In genomic region chr11:92087916-92088537, GRCh38 we compare ENCODE assay signal across 21 cellular contexts.
DNase-seq lines count a peak whose midpoint lies in the region; ATAC-seq, FAIRE-seq and TF ChIP-seq lines count a peak whose summit lies in the region.
"Had no signal": no experiment of that assay in that cellular context is flagged by ENCODE, and none has a peak within 500 bp of the region (broad histone marks: within the 10 kb centered on the region; RNA-seq: fewer than 3 reads in every experiment).

No MANE protein-coding gene starts in this region.

- no peaks in the 10 kb centered on the region for H3K9me3 ChIP-seq in A549
- H3K9me3 ChIP-seq in gastrocnemius medialis = no peaks in the 10 kb centered on the region

- ATAC-seq in A549 (no peak), foreskin keratinocyte (no peak), gastrocnemius medialis (no peak)
- ATAC-seq: HCT116 had no signal

- no peak overlapping the region for H3K4me3 ChIP-seq in A549
- H3K4me3 ChIP-seq in gastrocnemius medialis = no peak overlapping the region

- TF ChIP-seq EP300 in A549 (IDR thresholded peaks at IDR 0.05) = no peak

- H3K36me3 ChIP-seq in gastrocnemius medialis = no peaks in the 10 kb centered on the region

- no peaks in the 10 kb centered on the region for H3K27me3 ChIP-seq in foreskin keratinocyte
- no peaks in the 10 kb centered on the region for H3K27me3 ChIP-seq in gastrocnemius medialis

- no peak overlapping the region for H3K27ac ChIP-seq in A549
- peak overlapping the region; percentile 32 for H3K27ac ChIP-seq in angular gyrus (ENCODE audit: low read depth, low read length)
- H3K27ac ChIP-seq in foreskin keratinocyte = no peak overlapping the region
- H3K27ac ChIP-seq in gastrocnemius medialis = no peak overlapping the region
- H3K27ac ChIP-seq: HL-60 had no signal

- no peak for TF ChIP-seq RAD21 in A549 (conservative IDR thresholded peaks at IDR 0.05 in 1 of 2, IDR thresholded peaks at IDR 0.05 in 1 of 2)

- WGBS in A549 (ENCODE audit: missing lambda C conversion rate) = 30% methylated on average over 4 of the region's 4 CpGs

- H3K4me3 Mint-ChIP-seq in progenitor cell of endocrine pancreas (ENCODE audit: low read depth) = no peak overlapping the region
- H3K4me3 Mint-ChIP-seq: B cell; CD4-positive, alpha-beta T cell had no signal

- intact Hi-C loops in gastrocnemius medialis (cut with DNase I; ENCODE audit: low total_unique reads) = no loop called here

- TF ChIP-seq CTCF in A549 (IDR thresholded peaks at IDR 0.05) = no peak
- no peak for TF ChIP-seq CTCF in progenitor cell of endocrine pancreas (IDR thresholded peaks at IDR 0.05; ENCODE audit: unreplicated experiment)
- no peak for TF ChIP-seq CTCF in foreskin keratinocyte (conservative IDR thresholded peaks at IDR 0.05)
- no peak for TF ChIP-seq CTCF in gastrocnemius medialis (IDR thresholded peaks at IDR 0.05 in 4 of 5, conservative IDR thresholded peaks at IDR 0.05 in 1 of 5)

- no peak overlapping the region for H3K4me2 ChIP-seq in A549

- no peaks in the 10 kb centered on the region for H3K36me3 Mint-ChIP-seq in progenitor cell of endocrine pancreas (ENCODE audit: insufficient read depth)

- H3K27ac Mint-ChIP-seq in progenitor cell of endocrine pancreas = peak overlapping the region; percentile 14
- H3K27ac Mint-ChIP-seq: B cell; CD4-positive, alpha-beta T cell had no signal

- no peaks in the 10 kb centered on the region for H3K27me3 Mint-ChIP-seq in progenitor cell of endocrine pancreas
- H3K27me3 Mint-ChIP-seq: B cell; CD4-positive, alpha-beta T cell had no signal

- FAIRE-seq in A549 (lab: Jason Lieb, UNC) = no peak
- FAIRE-seq: G401.6, GM12891, GM19239, H54 had no signal

- H3K4me1 ChIP-seq in A549 (no peaks in the 10 kb centered on the region), foreskin keratinocyte (no peaks in the 10 kb centered on the region), gastrocnemius medialis (no peaks in the 10 kb centered on the region)

- no peak for DNase-seq in A549 (ENCODE audit: low read depth in 1 of 2, low spot score in 1 of 2)
- DNase-seq in inferior parietal cortex (ENCODE audit: extremely low spot score) = peak; percentile 19
- no peak for DNase-seq in progenitor cell of endocrine pancreas (ENCODE audit: low spot score, unreplicated experiment)
- DNase-seq in pons (ENCODE audit: low spot score) = no peak
- DNase-seq in foreskin keratinocyte = no peak
- DNase-seq in gastrocnemius medialis = no peak
- DNase-seq: 8988T; ACHN; C1 segment of cervical spinal cord; CD4-positive, alpha-beta T cell; DMS79 treated with DMSO at 0.1 percent for 48 hours; EL; KBM-7 had no signal

- CTCF ChIA-PET in A549 (lab: Yijun Ruan, JAX) = no interaction called here

- H3K9me3 Mint-ChIP-seq in progenitor cell of endocrine pancreas (ENCODE audit: low read depth) = peaks cover 3% of the 10 kb centered on the region

- in situ Hi-C loops in gastrocnemius medialis (cut with MboI; ENCODE audit: low sequenced_read_pairs in 4 of 4) = no loop called here

- TF ChIP-seq POLR2A in A549 (IDR thresholded peaks at IDR 0.05; ENCODE audit: low read length) = no peak
- no peak for TF ChIP-seq POLR2A in gastrocnemius medialis (IDR thresholded peaks at IDR 0.05)

- peaks cover 14% of the 10 kb centered on the region for H3K4me1 Mint-ChIP-seq in progenitor cell of endocrine pancreas (ENCODE audit: low read depth)
- H3K4me1 Mint-ChIP-seq: B cell had no signal

- POLR2A ChIA-PET in A549 (lab: Yijun Ruan, JAX) = no interaction called here

TF ChIP-seq in A549, 52 proteins besides CTCF, POLR2A, EP300 and RAD21:
- TF ChIP-seq NFE2L2 (conservative IDR thresholded peaks at IDR 0.05; ENCODE audit: low read length) (peak; percentile 74), BHLHE40 (IDR thresholded peaks at IDR 0.05; ENCODE audit: low read depth, low read length) (no peak)
TF ChIP-seq in A549: peak in this region for 1.
